In the genomic region with DNA sequence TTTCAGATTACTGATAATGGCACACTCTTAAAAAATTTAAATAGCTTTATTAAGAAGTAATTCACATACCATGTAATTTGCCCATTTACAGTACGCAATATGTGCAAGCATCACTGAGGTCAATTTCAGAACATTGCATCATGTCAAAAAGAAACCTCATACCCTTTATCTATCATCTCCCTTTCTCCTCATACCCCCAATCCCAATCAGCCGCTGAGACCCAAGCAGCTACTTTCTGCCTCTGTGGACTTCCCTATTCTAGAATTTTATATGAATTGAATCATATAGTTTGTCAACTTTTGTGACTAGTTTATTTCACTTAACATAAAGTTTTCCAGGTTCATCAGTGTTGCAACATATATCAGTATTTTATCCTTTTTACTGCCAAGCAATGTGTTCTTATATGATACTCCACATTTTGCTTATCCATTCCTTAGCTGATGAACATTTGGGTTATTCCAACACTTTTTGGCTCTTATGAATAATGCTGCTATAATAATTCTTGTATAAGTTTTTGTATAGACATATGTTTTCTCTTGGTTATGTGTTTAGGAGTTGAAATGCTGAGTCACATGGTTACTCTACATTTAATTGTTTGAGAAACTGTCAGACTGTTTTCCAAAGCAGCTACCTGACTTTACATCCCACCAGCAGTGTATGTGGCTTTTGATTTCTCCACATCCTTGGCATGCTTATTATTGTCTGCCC, we compare ENCODE assay signal across 30 cellular contexts.
"Had no signal": no experiment of that assay in that cellular context is flagged by ENCODE, and none has a peak within 500 bp of the region (broad histone marks: within the 10 kb centered on the region; RNA-seq: fewer than 3 reads in every experiment).

No MANE protein-coding gene starts in this region.

- H3K4me3 ChIP-seq: MG63 had no signal

- H3K4me1 Mint-ChIP-seq: activated CD4-positive, alpha-beta T cell treated with anti-CD3 and anti-CD28 coated beads, Interleukin-2, amount 10 ng/mL, durations not matched to agents 24 days and 14 days; activated naive CD4-positive, alpha-beta T cell treated with anti-CD3 and anti-CD28 coated beads, Interleukin-2, amount 10 ng/mL, durations not matched to agents 7 days and 5 days; activated naive CD8-positive, alpha-beta T cell treated with anti-CD3 and anti-CD28 coated beads, Interleukin-2, amount 50 U/mL, for 24 hours had no signal

- H3K27me3 Mint-ChIP-seq: activated naive CD4-positive, alpha-beta T cell treated with anti-CD3 and anti-CD28 coated beads, Interleukin-2, amount 10 ng/mL, durations not matched to agents 7 days and 5 days had no signal

- H3K27ac Mint-ChIP-seq: activated CD4-positive, alpha-beta T cell treated with anti-CD3 and anti-CD28 coated beads, Interleukin-2, amount 10 ng/mL, durations not matched to agents 24 days and 14 days; activated CD8-positive, alpha-beta T cell treated with anti-CD3 and anti-CD28 coated beads, Interleukin-2, amount 10 ng/mL, durations not matched to agents 7 days and 5 days; activated naive CD4-positive, alpha-beta T cell treated with anti-CD3 and anti-CD28 coated beads, Interleukin-2, amount 10 ng/mL, durations not matched to agents 7 days and 5 days; activated naive CD8-positive, alpha-beta T cell; activated naive CD8-positive, alpha-beta T cell treated with anti-CD3 and anti-CD28 coated beads, Interleukin-2, amount 50 U/mL, for 24 hours; brain; IgD-negative memory B cell had no signal

- ATAC-seq: activated CD8-positive, alpha-beta T cell treated with anti-CD3 and anti-CD28 coated beads, Interleukin-2, amount 10 ng/mL, durations not matched to agents 7 days and 5 days; activated naive CD8-positive, alpha-beta T cell treated with anti-CD3 and anti-CD28 coated beads, Interleukin-2, amount 50 U/mL, for 24 hours; activated T-cell treated with anti-CD3 and anti-CD28 coated beads, Interleukin-2, amount 50 U/mL, for 4 hours; Panc1 had no signal

- H3K36me3 ChIP-seq: MG63 had no signal

- H3K9me3 ChIP-seq: MG63 had no signal

- H3K27me3 ChIP-seq: MG63 had no signal

- DNase-seq: activated CD4-positive, alpha-beta T cell treated with anti-CD3 and anti-CD28 coated beads, Interleukin-2, amount 10 ng/mL, durations not matched to agents 24 days and 14 days; activated CD4-positive, alpha-beta T cell treated with anti-CD3 and anti-CD28 coated beads, Interleukin-2, amount 50 U/mL, for 4 hours; activated CD8-positive, alpha-beta T cell treated with anti-CD3 and anti-CD28 coated beads, Interleukin-2, amount 10 ng/mL, durations not matched to agents 7 days and 5 days; activated effector memory CD4-positive, alpha-beta T cell treated with Interleukin-2 at 50 U/mL for 16 hours; activated naive CD4-positive, alpha-beta T cell treated with anti-CD3 and anti-CD28 coated beads, Interleukin-2, amount 10 ng/mL, durations not matched to agents 7 days and 5 days; activated naive CD8-positive, alpha-beta T cell treated with anti-CD3 and anti-CD28 coated beads, Interleukin-2, amount 50 U/mL, for 24 hours; activated T-cell treated with anti-CD3 and anti-CD28 coated beads, Interleukin-2, amount 50 U/mL, for 4 hours; anterior cingulate cortex; caudate nucleus; cerebellar nuclear complex; KG1; MG63; NCI-H1048; NCI-H1105 treated with DMSO at 0.1 percent for 48 hours; NCI-H1436; NCI-H1694; NCI-H2081 treated with DMSO at 0.1 percent for 48 hours; NCI-H345; NCI-H524 treated with DMSO at 0.1 percent for 48 hours; NCI-H748 treated with DMSO at 0.1 percent for 48 hours; NK-92 treated with Interleukin-12 subunit alpha and Interleukin-12 subunit beta, amount 100 ng/mL, for 24 hours; SHP77; SW 1271; T1000 had no signal

- H3K9me3 Mint-ChIP-seq: activated CD4-positive, alpha-beta T cell treated with anti-CD3 and anti-CD28 coated beads, Interleukin-2, amount 10 ng/mL, durations not matched to agents 24 days and 14 days; activated naive CD4-positive, alpha-beta T cell treated with anti-CD3 and anti-CD28 coated beads, Interleukin-2, amount 10 ng/mL, durations not matched to agents 7 days and 5 days; activated naive CD8-positive, alpha-beta T cell treated with anti-CD3 and anti-CD28 coated beads, Interleukin-2, amount 50 U/mL, for 24 hours; activated T-cell treated with anti-CD3 and anti-CD28 coated beads, Interleukin-2, amount 50 U/mL, for 4 hours; brain had no signal

- FAIRE-seq: bronchial epithelial cell, TTC549 had no signal

- H3K36me3 Mint-ChIP-seq: activated naive CD4-positive, alpha-beta T cell treated with anti-CD3 and anti-CD28 coated beads, Interleukin-2, amount 10 ng/mL, durations not matched to agents 7 days and 5 days; activated naive CD8-positive, alpha-beta T cell; brain; IgD-negative memory B cell had no signal

- H3K4me3 Mint-ChIP-seq: activated CD4-positive, alpha-beta T cell treated with anti-CD3 and anti-CD28 coated beads, Interleukin-2, amount 10 ng/mL, durations not matched to agents 24 days and 14 days; activated CD8-positive, alpha-beta T cell treated with anti-CD3 and anti-CD28 coated beads, Interleukin-2, amount 10 ng/mL, durations not matched to agents 7 days and 5 days; activated naive CD4-positive, alpha-beta T cell treated with anti-CD3 and anti-CD28 coated beads, Interleukin-2, amount 10 ng/mL, durations not matched to agents 7 days and 5 days; activated naive CD8-positive, alpha-beta T cell; activated naive CD8-positive, alpha-beta T cell treated with anti-CD3 and anti-CD28 coated beads, Interleukin-2, amount 50 U/mL, for 24 hours; activated T-cell treated with anti-CD3 and anti-CD28 coated beads, Interleukin-2, amount 50 U/mL, for 4 hours; brain; IgD-negative memory B cell had no signal
